Comparison of ENCODE assay signal across 8 cellular contexts in genomic region chr7:156640949-156641485, GRCh38. TPM values are rescaled to one million over a fixed set of nuclear protein-coding genes. Genes with fewer than 3 reads are reported as not detected.
DNase-seq lines count a peak whose midpoint lies in the region; ATAC-seq and TF ChIP-seq lines count a peak whose summit lies in the region.

No MANE protein-coding gene starts in this region.

- no peaks in the 10 kb centered on the region; the same call in 1 of the 2 replicates for H3K4me1 ChIP-seq in BE2C
- H3K4me1 ChIP-seq in Panc1 (ENCODE audit: control insufficient read depth, insufficient read depth, low read length) = peaks cover 14% of the 10 kb centered on the region
- peaks cover 0 to 7% of the 10 kb centered on the region in 2 donors for H3K4me1 ChIP-seq in ascending aorta

- H3K27me3 ChIP-seq in BE2C = no peaks in the 10 kb centered on the region
- no peaks in the 10 kb centered on the region for H3K27me3 ChIP-seq in Panc1 (ENCODE audit: control insufficient read depth, insufficient read depth, low read length)
- H3K27me3 ChIP-seq in ascending aorta = peaks cover 5% of the 10 kb centered on the region

- CTCF ChIA-PET in Panc1 (lab: Charles Lee) = no interaction called here

- H3K9me3 ChIP-seq in BE2C = no peaks in the 10 kb centered on the region; the same call in 1 of the 2 replicates
- H3K9me3 ChIP-seq in Panc1 (ENCODE audit: control insufficient read depth, insufficient read depth, low read depth, low read length) = no peaks in the 10 kb centered on the region
- no peaks in the 10 kb centered on the region for H3K9me3 ChIP-seq in ascending aorta
- H3K9me3 ChIP-seq in iPS-18c (ENCODE audit: control insufficient read depth, insufficient read depth, low read length) = no peaks in the 10 kb centered on the region

- H3K27ac ChIP-seq in Panc1 (ENCODE audit: low read length) (peak overlapping the region; percentile 93), ascending aorta (no peak overlapping the region)

- peak; percentile 40 for ATAC-seq in GM19025 (IDR thresholded peaks at IDR 0.05; ENCODE audit: low read depth, unreplicated experiment)
- peak; percentile 59 for ATAC-seq in HG03159 (IDR thresholded peaks at IDR 0.05; ENCODE audit: unreplicated experiment)
- ATAC-seq in Panc1 = peak; percentile 66

- DNase-seq in BE2C = no peak
- DNase-seq in Panc1 (ENCODE audit: low read depth, low spot score) = no peak
- DNase-seq in ascending aorta (ENCODE audit: low spot score in 2 of 2) = no peak
- DNase-seq in stimulated activated CD4-positive, alpha-beta T cell treated with anti-CD3 and anti-CD28 coated beads, Interleukin-15, amount 100 ng/mL, for 24 hours = peak; percentile 73
- no peak for DNase-seq in T1000 (lab: John Stamatoyannopoulos, UW)

- TF ChIP-seq CTCF in BE2C (IDR thresholded peaks at IDR 0.05; ENCODE audit: low read depth, low read length) (no peak), Panc1 (IDR thresholded peaks at IDR 0.05) (no peak), ascending aorta (IDR thresholded peaks at IDR 0.05) (no peak)

- H3K4me3 ChIP-seq in BE2C (ENCODE audit: low read depth, low read length) = peak overlapping the region; percentile 87
- H3K4me3 ChIP-seq in Panc1 (ENCODE audit: low read depth in 2 of 2, low read length in 2 of 2) = peak overlapping the region; percentile 74 to 93
- peak overlapping the region; percentile 71 for H3K4me3 ChIP-seq in ascending aorta
- H3K4me3 ChIP-seq in iPS-18c (ENCODE audit: insufficient read depth, low read depth, low read length) = peak overlapping the region; percentile 79

- POLR2A ChIA-PET in Panc1 (lab: Charles Lee) = no interaction called here

- intact Hi-C loops in Panc1 (cut with micrococcal nuclease; ENCODE audit: unreplicated experiment) = no loop called here
- intact Hi-C loops in ascending aorta (cut with DNase I) = no loop called here

- H3K36me3 ChIP-seq in BE2C (no peaks in the 10 kb centered on the region), Panc1 (ENCODE audit: control insufficient read depth, insufficient read depth, low read length) (no peaks in the 10 kb centered on the region; the same call in 1 of the 2 replicates), ascending aorta (no peaks in the 10 kb centered on the region)

- no TSS peak for BruUV-seq in Panc1 (replicated peaks; lab: Mats Ljungman, UMichigan)

- in situ Hi-C loops in Panc1 (cut with HindIII; ENCODE audit: low pct_unique_long_range_greater_than_20kb, low sequenced_read_pairs) = no loop called here

RNA-seq across cellular contexts. Expression of gene RNF32, which starts 0.4 kb away (rescaled TPM):
- 3.0 TPM for polyA plus RNA-seq in BE2C (2012; ENCODE audit: insufficient read depth, insufficient read length, low read depth)
- total RNA-seq in Panc1 (2021; ENCODE audit: unreplicated experiment) (3.5 TPM), ascending aorta (0.32 TPM)
- polyA plus RNA-seq in Panc1 (2012; ENCODE audit: insufficient read length) = 3.0 TPM
